In the genomic region with DNA sequence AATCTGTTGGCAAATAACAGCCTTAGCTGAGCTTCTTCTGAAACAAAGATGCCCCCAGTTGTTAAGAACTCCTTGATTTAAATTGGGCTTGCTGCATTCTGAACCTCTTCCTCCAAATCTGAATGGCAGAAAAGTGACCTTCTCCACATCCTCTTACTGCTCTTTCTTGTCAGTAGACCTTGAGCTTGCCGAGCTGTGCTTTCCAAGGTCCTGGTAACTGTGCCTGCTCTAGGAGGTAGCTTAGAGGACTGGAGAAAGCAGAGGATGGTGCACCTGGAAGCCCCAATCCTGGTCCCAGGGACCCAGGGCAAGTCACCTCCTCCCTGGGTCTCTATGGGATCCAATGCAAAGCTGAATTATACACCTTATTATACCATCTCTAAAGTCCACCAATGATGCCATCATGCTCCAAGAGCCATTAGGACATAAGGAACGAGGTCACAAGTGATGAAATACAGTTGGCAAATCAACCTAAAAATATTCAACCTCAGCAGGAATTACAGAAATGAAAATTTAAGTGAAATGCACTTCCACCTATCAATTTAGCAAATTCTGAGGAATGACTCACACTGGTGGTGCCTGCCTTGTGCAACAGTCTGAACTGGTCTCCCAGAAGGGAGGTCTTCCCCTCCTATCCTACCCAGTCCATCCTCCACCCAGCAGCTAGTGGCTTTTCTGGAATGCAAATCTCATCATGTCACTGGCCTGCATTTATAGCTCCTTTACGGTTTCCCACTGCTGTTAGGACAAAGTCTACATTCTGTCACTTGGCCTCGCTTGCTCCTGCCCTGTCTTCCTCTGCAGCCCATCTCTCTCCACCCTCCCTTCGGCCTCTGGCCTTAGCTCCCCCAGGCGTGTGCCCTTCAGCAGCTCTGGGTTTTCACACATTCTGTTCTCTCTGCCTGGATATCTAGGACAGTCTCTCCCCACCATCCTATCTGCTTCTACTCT, we compare ENCODE assay signal across 11 cellular contexts. TPM values are rescaled to one million over a fixed set of nuclear protein-coding genes. Genes with fewer than 3 reads are reported as not detected.
A peak's percentile ranks its signal among the peaks of the same experiment; 100 is the strongest.
DNase-seq lines count a peak whose midpoint lies in the region; ATAC-seq and TF ChIP-seq lines count a peak whose summit lies in the region.
"Had no signal": no experiment of that assay in that cellular context is flagged by ENCODE, and none has a peak within 500 bp of the region (broad histone marks: within the 10 kb centered on the region; RNA-seq: fewer than 3 reads in every experiment).

No MANE protein-coding gene starts in this region.

- CTCF ChIA-PET in RWPE1 (lab: Yijun Ruan, JAX) = interaction anchor here (0.6 kb wide), 1 partner anchor 252 kb away, joined by 4 read pairs; no protein-coding TSS in a partner anchor

- no peak for TF ChIP-seq CTCF in RWPE1 (conservative IDR thresholded peaks at IDR 0.05; ENCODE audit: low read depth)
- TF ChIP-seq CTCF in fibroblast of the aortic adventitia (IDR thresholded peaks at IDR 0.05; ENCODE audit: insufficient read depth, low read length) = no peak
- no peak for TF ChIP-seq CTCF in osteocyte (IDR thresholded peaks at IDR 0.05)

- peak overlapping the region; percentile 77 for H3K27ac Mint-ChIP-seq in osteocyte (ENCODE audit: unreplicated experiment)
- H3K27ac Mint-ChIP-seq: memory B cell; stimulated activated naive CD8-positive, alpha-beta T cell treated with anti-CD3 and anti-CD28 coated beads, Interleukin-15, Interleukin-2, amounts not matched to agents 100 ng/mL and 50 ng/mL, for 24 hours had no signal

- no peaks in the 10 kb centered on the region for H3K36me3 Mint-ChIP-seq in osteocyte (ENCODE audit: unreplicated experiment)
- H3K36me3 Mint-ChIP-seq: memory B cell had no signal

- POLR2A ChIA-PET in RWPE1 (lab: Yijun Ruan, JAX; ENCODE audit: low non-redundant PET) = no interaction called here

- no peak for ATAC-seq in GM21576 (IDR thresholded peaks at IDR 0.05; ENCODE audit: unreplicated experiment)

- H3K4me1 Mint-ChIP-seq in osteocyte (ENCODE audit: unreplicated experiment) = peaks cover 56% of the 10 kb centered on the region

- H3K9me3 Mint-ChIP-seq in osteocyte (ENCODE audit: unreplicated experiment) = no peaks in the 10 kb centered on the region
- H3K9me3 Mint-ChIP-seq: memory B cell; stimulated activated naive CD8-positive, alpha-beta T cell treated with anti-CD3 and anti-CD28 coated beads, Interleukin-15, Interleukin-2, amounts not matched to agents 100 ng/mL and 50 ng/mL, for 24 hours had no signal

- no peaks in the 10 kb centered on the region for H3K27me3 Mint-ChIP-seq in osteocyte (ENCODE audit: unreplicated experiment)
- H3K27me3 Mint-ChIP-seq: memory B cell; stimulated activated naive CD8-positive, alpha-beta T cell treated with anti-CD3 and anti-CD28 coated beads, Interleukin-15, Interleukin-2, amounts not matched to agents 100 ng/mL and 50 ng/mL, for 24 hours had no signal

- no peak overlapping the region for H3K4me3 ChIP-seq in fibroblast of the aortic adventitia (ENCODE audit: low read depth, low read length)

- H3K27ac ChIP-seq in RWPE1 = peak overlapping the region; percentile 94

- H3K4me3 Mint-ChIP-seq in osteocyte (ENCODE audit: unreplicated experiment) = no peak overlapping the region
- H3K4me3 Mint-ChIP-seq: memory B cell; stimulated activated naive CD8-positive, alpha-beta T cell treated with anti-CD3 and anti-CD28 coated beads, Interleukin-15, Interleukin-2, amounts not matched to agents 100 ng/mL and 50 ng/mL, for 24 hours had no signal

- DNase-seq in Daoy (ENCODE audit: low read depth) = peak; percentile 73
- DNase-seq in RWPE1 (ENCODE audit: low spot score) = peak; percentile 74
- peak; percentile 91 for DNase-seq in fibroblast of the aortic adventitia (ENCODE audit: low read depth)
- DNase-seq in osteocyte (ENCODE audit: extremely low spot score, unreplicated experiment) = no peak
- no peak for DNase-seq in globus pallidus (ENCODE audit: low spot score)
- DNase-seq in germinal center (ENCODE audit: low spot score) = no peak
- no peak for DNase-seq in NCI-H2171 treated with DMSO at 0.1 percent for 48 hours (lab: John Stamatoyannopoulos, UW)
- DNase-seq: activated CD8-positive, alpha-beta memory T cell treated with anti-CD3 and anti-CD28 coated beads, Interleukin-2, amount 50 U/mL, for 4 hours had no signal

RNA-seq across cellular contexts. Expression of gene TOM1L2, which starts 36.6 kb away (rescaled TPM):
- 13.7 and 14.9 TPM in 2 replicates for total RNA-seq in Daoy (2014; rRNA removed; shearing (Covaris generic))
- 27.2 and 40.3 TPM in 2 replicates for total RNA-seq in fibroblast of the aortic adventitia (ENCODE audit: low replicate concordance)
- 69.7 and 69.8 TPM in 2 replicates for total RNA-seq in osteocyte

RNA-seq across cellular contexts. Expression of gene DRC3, which starts 37.1 kb away (rescaled TPM):
- 1.1 and 1.5 TPM in 2 replicates for total RNA-seq in Daoy (2014; rRNA removed; shearing (Covaris generic))
- total RNA-seq in fibroblast of the aortic adventitia (ENCODE audit: low replicate concordance) (0.74 and 1.8 TPM in 2 replicates), osteocyte (2.1 and 2.9 TPM in 2 replicates)

Comparison
In these comparisons a context has a peak if more than half of its experiments do, and no peak if none do; other contexts are left out.
1. DNase-seq: peak in Daoy (single experiment), RWPE1 (single experiment) and fibroblast of the aortic adventitia (single experiment); none in osteocyte (single experiment), globus pallidus (single experiment), germinal center (single experiment) and NCI-H2171 treated with DMSO at 0.1 percent for 48 hours (single experiment).